In genomic region chr2:241272298-241272721, GRCh38 we compare ENCODE assay signal across 8 cellular contexts.
A peak's percentile ranks its signal among the peaks of the same experiment; 100 is the strongest.
DNase-seq lines count a peak whose midpoint lies in the region; ATAC-seq and TF ChIP-seq lines count a peak whose summit lies in the region.

No MANE protein-coding gene starts in this region.

- H3K36me3 ChIP-seq in DOHH2 (ENCODE audit: control insufficient read depth, low read length) (peaks cover 7% of the 10 kb centered on the region), MM.1S (replicated peaks; ENCODE audit: insufficient read depth, low read length) (no peaks in the 10 kb centered on the region)

- H3K9me3 Mint-ChIP-seq in stimulated activated memory B cell treated with anti-CD40 and anti-IgM and Interleukin-4, amounts not matched to agents 10 μg/mL and 1 μg/mL and 100 μg/mL, for 72 hours: peaks cover 9% of the 10 kb centered on the region

- peaks cover 45% of the 10 kb centered on the region for H3K36me3 Mint-ChIP-seq in stimulated activated memory B cell treated with anti-CD40 and anti-IgM and Interleukin-4, amounts not matched to agents 10 μg/mL and 1 μg/mL and 100 μg/mL, for 72 hours

- TF ChIP-seq CTCF in DOHH2 (IDR thresholded peaks at IDR 0.05; ENCODE audit: low read depth, low read length, poor library complexity, severe bottlenecking): no peak
- TF ChIP-seq CTCF in MM.1S (IDR thresholded peaks at IDR 0.05; ENCODE audit: low read length): no peak
- no peak for TF ChIP-seq CTCF in astrocyte of the spinal cord (IDR thresholded peaks at IDR 0.05; ENCODE audit: low read depth, low read length)

- H3K4me1 ChIP-seq in DOHH2 (ENCODE audit: control insufficient read depth, low read length) (peaks cover 20% of the 10 kb centered on the region), MM.1S (ENCODE audit: low read length) (peaks cover 19% of the 10 kb centered on the region; the same call in 1 of the 2 replicates)

- H3K9ac ChIP-seq in MM.1S (ENCODE audit: low read length): peak overlapping the region; percentile 85

- peaks cover 54% of the 10 kb centered on the region for H3K4me1 Mint-ChIP-seq in stimulated activated memory B cell treated with anti-CD40 and anti-IgM and Interleukin-4, amounts not matched to agents 10 μg/mL and 1 μg/mL and 100 μg/mL, for 72 hours

- H3K4me3 Mint-ChIP-seq in stimulated activated memory B cell treated with anti-CD40 and anti-IgM and Interleukin-4, amounts not matched to agents 10 μg/mL and 1 μg/mL and 100 μg/mL, for 72 hours: peak overlapping the region; percentile 59

- H4K20me1 ChIP-seq in DOHH2 (ENCODE audit: control insufficient read depth, insufficient read depth, low read depth, low read length) (peaks cover 11% of the 10 kb centered on the region), MM.1S (ENCODE audit: insufficient read depth, low read length) (no peaks in the 10 kb centered on the region; the same call in 1 of the 2 replicates)

- H2AFZ ChIP-seq in MM.1S (ENCODE audit: low read length): no peak overlapping the region

- DNase-seq in MM.1S: peak; percentile 28
- peak; percentile 22 for DNase-seq in astrocyte of the spinal cord (ENCODE audit: low read depth, low spot score)
- DNase-seq in iPS-NIHi7 (ENCODE audit: extremely low spot score): peak; percentile 31
- no peak for DNase-seq in medulla oblongata (ENCODE audit: extremely low spot score)
- DNase-seq in NCI-H774 (lab: John Stamatoyannopoulos, UW): no peak

- H3K79me2 ChIP-seq in DOHH2 (ENCODE audit: control insufficient read depth, low read length) (peaks cover 93% of the 10 kb centered on the region), MM.1S (ENCODE audit: low read length) (peaks cover 94% of the 10 kb centered on the region)

- no peaks in the 10 kb centered on the region for H3K27me3 ChIP-seq in DOHH2 (ENCODE audit: control insufficient read depth, low read length)
- H3K27me3 ChIP-seq in MM.1S (replicated peaks; ENCODE audit: insufficient read depth, low read length): no peaks in the 10 kb centered on the region

- peak overlapping the region; percentile 85 for H3K27ac Mint-ChIP-seq in stimulated activated memory B cell treated with anti-CD40 and anti-IgM and Interleukin-4, amounts not matched to agents 10 μg/mL and 1 μg/mL and 100 μg/mL, for 72 hours

- ATAC-seq in GM21528 (IDR thresholded peaks at IDR 0.05; ENCODE audit: low FRiP score, unreplicated experiment): peak; percentile 50
- peak; percentile 76 for ATAC-seq in stimulated activated memory B cell treated with anti-CD40 and anti-IgM and Interleukin-4, amounts not matched to agents 10 μg/mL and 1 μg/mL and 100 μg/mL, for 72 hours

- peak overlapping the region; percentile 65 for H3K4me3 ChIP-seq in DOHH2 (ENCODE audit: low read length)
- peak overlapping the region; percentile 75 for H3K4me3 ChIP-seq in MM.1S (ENCODE audit: low read length)
- H3K4me3 ChIP-seq in astrocyte of the spinal cord (ENCODE audit: low read depth, low read length): peak overlapping the region; percentile 61

- H3K9me3 ChIP-seq in DOHH2 (ENCODE audit: control insufficient read depth, insufficient read depth, low read length) (no peaks in the 10 kb centered on the region; the same call in 1 of the 2 replicates), MM.1S (replicated peaks; ENCODE audit: insufficient read depth, low read length) (no peaks in the 10 kb centered on the region)

- H3K27ac ChIP-seq in DOHH2 (ENCODE audit: low read depth, low read length) (no peak overlapping the region), MM.1S (ENCODE audit: low read length) (peak overlapping the region; percentile 47; the same call in 1 of the 2 replicates)

- no peaks in the 10 kb centered on the region for H3K9me2 ChIP-seq in DOHH2 (replicated peaks; ENCODE audit: control insufficient read depth, low read length)
- H3K9me2 ChIP-seq in MM.1S (replicated peaks; ENCODE audit: insufficient read depth, low read length): no peaks in the 10 kb centered on the region

- H3K4me2 ChIP-seq in DOHH2 (ENCODE audit: low read length) (peak overlapping the region; percentile 62), MM.1S (ENCODE audit: low read depth, low read length) (no peak overlapping the region)

- no peaks in the 10 kb centered on the region for H3K27me3 Mint-ChIP-seq in stimulated activated memory B cell treated with anti-CD40 and anti-IgM and Interleukin-4, amounts not matched to agents 10 μg/mL and 1 μg/mL and 100 μg/mL, for 72 hours

- no peaks in the 10 kb centered on the region for H3F3A ChIP-seq in DOHH2 (ENCODE audit: control insufficient read depth, insufficient read depth)
- H3F3A ChIP-seq in MM.1S (ENCODE audit: insufficient read depth, low read length): peaks cover 17% of the 10 kb centered on the region

- in situ Hi-C loops in astrocyte of the spinal cord (cut with HindIII; ENCODE audit: low sequenced_read_pairs): no loop called here

Comparison
In these comparisons a context has a peak if more than half of its experiments do, and no peak if none do; other contexts are left out.
1. DNase-seq: peak in MM.1S (single experiment), astrocyte of the spinal cord (single experiment) and iPS-NIHi7 (single experiment); none in medulla oblongata (single experiment) and NCI-H774 (single experiment).
2. Peak in every context shown above with its lines, with median percentiles within 50 percentile points of each other: H3K4me3 ChIP-seq.